In the genomic region with DNA sequence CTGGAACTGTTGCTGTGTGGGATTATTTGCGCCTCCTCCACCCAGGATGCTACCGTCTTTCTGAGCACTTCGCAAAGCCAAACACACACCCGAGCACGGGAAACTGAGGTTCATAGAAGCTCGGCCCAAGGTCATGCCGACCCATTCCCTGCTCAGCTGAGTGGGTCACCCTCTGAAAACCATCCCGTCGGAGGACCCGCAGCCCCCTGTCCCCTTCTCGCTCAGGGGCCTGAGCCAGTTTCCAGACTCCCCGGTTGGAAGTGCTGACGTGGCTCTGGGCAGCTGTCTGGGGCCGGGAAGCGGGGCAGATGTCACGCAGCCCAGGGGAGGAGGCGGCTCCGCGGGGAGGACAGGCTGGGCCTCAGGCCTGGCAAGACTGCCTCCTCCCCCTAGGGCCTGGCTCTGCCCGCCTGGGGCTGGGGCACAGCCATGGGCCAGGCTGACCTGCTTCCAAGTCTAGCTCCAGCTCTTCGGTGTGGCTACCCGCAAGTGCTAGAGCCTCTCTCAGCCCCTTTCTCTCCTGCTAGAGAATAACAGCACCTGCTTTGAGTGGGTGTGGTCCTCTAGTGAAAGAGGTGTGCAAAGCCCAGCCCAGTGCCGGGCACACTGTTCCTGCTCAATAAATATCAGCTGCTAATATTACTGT, we compare ENCODE assay signal across 9 cellular contexts. TPM values are rescaled to one million over a fixed set of nuclear protein-coding genes. Genes with fewer than 3 reads are reported as not detected.
A peak's percentile ranks its signal among the peaks of the same experiment; 100 is the strongest.
DNase-seq lines count a peak whose midpoint lies in the region; ATAC-seq and TF ChIP-seq lines count a peak whose summit lies in the region.
"Had no signal": no experiment of that assay in that cellular context is flagged by ENCODE, and none has a peak within 500 bp of the region (broad histone marks: within the 10 kb centered on the region; RNA-seq: fewer than 3 reads in every experiment).

No MANE protein-coding gene starts in this region.

- peak; percentile 24 for ATAC-seq in GM18498 (IDR thresholded peaks at IDR 0.05; ENCODE audit: unreplicated experiment)
- ATAC-seq in HG03159 (IDR thresholded peaks at IDR 0.05; ENCODE audit: unreplicated experiment), result no peak

- peak overlapping the region; percentile 32 to 45 for H3K4me3 ChIP-seq in prostate gland
- H3K4me3 ChIP-seq: SK-N-MC had no signal

- H3K36me3 ChIP-seq in prostate gland, result no peaks in the 10 kb centered on the region

- peaks cover 29% of the 10 kb centered on the region for H3K4me1 ChIP-seq in prostate gland (replicated peaks)

- no peak for TF ChIP-seq CTCF in C4-2B (conservative IDR thresholded peaks at IDR 0.05)
- TF ChIP-seq CTCF in prostate gland (IDR thresholded peaks at IDR 0.05), result no peak

- DNase-seq in NCI-H187 (lab: John Stamatoyannopoulos, UW) (peak; percentile 70 to 83), anterior cingulate cortex (lab: John Stamatoyannopoulos, UW) (peak in 51 of 58 donors; percentile 38 to 91 (median 76)), hepatic stellate cell (ENCODE audit: low spot score) (peak; percentile 90), prostate gland (ENCODE audit: low spot score) (peak; percentile 78), SKM-1 (lab: John Stamatoyannopoulos, UW; ENCODE audit: unreplicated experiment) (no peak)

- intact Hi-C loops in prostate gland (cut with DNase I), result no loop called here

- peak; percentile 45 for TF ChIP-seq POLR2A in prostate gland (IDR thresholded peaks at IDR 0.05)

- H3K27ac ChIP-seq in C4-2B (peak overlapping the region; percentile 60), prostate gland (peak overlapping the region; percentile 87 to 92)
- H3K27ac ChIP-seq: SK-N-MC had no signal

- no peaks in the 10 kb centered on the region for H3K9me3 ChIP-seq in prostate gland

- H3K27me3 ChIP-seq in prostate gland (replicated peaks; ENCODE audit: insufficient read depth), result no peaks in the 10 kb centered on the region

- 3% methylated on average over 21 of the region's 23 CpGs for WGBS in prostate gland

RNA-seq across cellular contexts. Expression of gene CXXC5, which starts 9.9 kb away (rescaled TPM):
- total RNA-seq in prostate gland, result 10 to 100 TPM; 47.4 to 47.7 TPM
